ENCODE assay signal across 8 cellular contexts in the genomic region with DNA sequence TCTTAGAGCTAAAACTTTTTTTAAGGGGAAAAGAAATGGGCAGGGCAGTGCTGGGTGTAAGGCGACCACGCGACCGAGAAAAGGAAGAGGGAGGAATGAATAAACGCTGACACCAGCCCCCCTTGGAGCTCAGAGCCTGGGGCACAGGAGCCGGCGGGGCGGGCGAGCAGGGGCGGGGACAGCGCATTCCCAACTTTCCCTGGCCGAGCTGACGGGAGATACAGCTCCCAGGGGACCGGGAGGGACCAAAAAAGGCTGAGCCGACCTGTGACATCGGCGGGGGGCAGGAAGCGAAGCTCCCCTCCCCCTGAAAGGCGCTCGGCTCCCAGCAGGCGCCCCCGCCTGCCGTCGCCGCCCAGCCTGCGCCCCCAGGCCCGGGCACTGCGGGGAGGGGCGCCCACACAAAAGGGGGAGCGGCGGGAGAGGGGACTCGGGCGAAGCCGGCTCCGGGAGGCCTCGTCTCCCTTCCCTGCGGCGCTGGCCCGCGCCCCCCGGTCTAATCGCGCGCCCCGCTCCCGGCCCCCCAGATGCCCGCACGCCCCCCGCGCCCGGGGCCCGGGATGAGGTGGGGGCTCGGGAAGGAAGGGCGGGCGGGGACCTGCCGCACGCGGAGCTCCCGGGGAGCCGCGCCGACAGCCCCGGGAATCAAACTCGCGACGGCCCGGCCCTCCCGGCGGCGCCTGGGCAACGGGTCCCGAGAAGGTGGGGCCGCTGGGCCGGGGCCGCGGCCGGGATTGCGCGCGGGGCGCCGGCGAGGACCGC. TPM values are rescaled to one million over a fixed set of nuclear protein-coding genes. Genes with fewer than 3 reads are reported as not detected.
A peak's percentile ranks its signal among the peaks of the same experiment; 100 is the strongest.
DNase-seq lines count a peak whose midpoint lies in the region; ATAC-seq and TF ChIP-seq lines count a peak whose summit lies in the region.

No MANE protein-coding gene starts in this region.

- ATAC-seq in effector memory CD8-positive, alpha-beta T cell (replicated peaks): no peak
- ATAC-seq in lung (ENCODE audit: insufficient read depth, low FRiP score): peak; percentile 23
- no peak for ATAC-seq in GM18498 (IDR thresholded peaks at IDR 0.05; ENCODE audit: unreplicated experiment)

- H3K27ac Mint-ChIP-seq in effector memory CD8-positive, alpha-beta T cell: no peak overlapping the region

- WGBS in lung, 2 donors: 1 to 3% methylated on average over 25 to 84 of the region's 84 CpGs
- WGBS in thymus: 2% methylated on average over 83 of the region's 84 CpGs

- H3K4me3 ChIP-seq in HFF-Myc (replicated peaks; ENCODE audit: low read depth, low read length) (peak overlapping the region; percentile 63), lung (peak overlapping the region; percentile 70), thymus (ENCODE audit: low read length) (peak overlapping the region; percentile 61)

- peaks cover 10% of the 10 kb centered on the region for H3K36me3 Mint-ChIP-seq in effector memory CD8-positive, alpha-beta T cell (ENCODE audit: insufficient read depth)

- peaks cover 27 to 33% of the 10 kb centered on the region in 2 donors for H3K4me1 Mint-ChIP-seq in effector memory CD8-positive, alpha-beta T cell (ENCODE audit: low read depth in 2 of 2)

- H3K4me1 ChIP-seq in lung (ENCODE audit: control insufficient read depth in 2 of 2, insufficient read depth in 2 of 2, low read length in 2 of 2) (peaks cover 21 to 27% of the 10 kb centered on the region in 2 donors), thymus (ENCODE audit: control insufficient read depth, insufficient read depth, low read length) (peaks cover 15% of the 10 kb centered on the region)

- TF ChIP-seq CTCF in C4-2B (conservative IDR thresholded peaks at IDR 0.05) (no peak), HFF-Myc (IDR thresholded peaks at IDR 0.05; ENCODE audit: low read depth, low read length, missing control alignments) (no peak), lung (IDR thresholded peaks at IDR 0.05; ENCODE audit: control extremely low read depth, extremely low read depth) (no peak)

- DNase-seq in HFF-Myc (ENCODE audit: extremely low read depth, low read depth): no peak
- DNase-seq in RPMI7951 (ENCODE audit: low read depth): peak; percentile 81
- DNase-seq in effector memory CD8-positive, alpha-beta T cell: no peak
- peak; percentile 45 for DNase-seq in lung (ENCODE audit: low spot score)
- no peak for DNase-seq in GM19240 (ENCODE audit: insufficient read length, low spot score)

- peaks cover 20 to 32% of the 10 kb centered on the region in 2 donors for H3K27me3 Mint-ChIP-seq in effector memory CD8-positive, alpha-beta T cell

- H3K27me3 ChIP-seq in lung (ENCODE audit: control insufficient read depth, insufficient read depth): no peaks in the 10 kb centered on the region
- peaks cover 29% of the 10 kb centered on the region for H3K27me3 ChIP-seq in thymus (ENCODE audit: control insufficient read depth, insufficient read depth)

- H3K27ac ChIP-seq in C4-2B (peak overlapping the region; percentile 52), lung (ENCODE audit: low read depth in 1 of 2, low read length in 1 of 2) (peak overlapping the region; percentile 95 to 100), thymus (ENCODE audit: low read depth) (peak overlapping the region; percentile 83)

- no peaks in the 10 kb centered on the region for H3K9me3 Mint-ChIP-seq in effector memory CD8-positive, alpha-beta T cell

- H3K4me3 Mint-ChIP-seq in effector memory CD8-positive, alpha-beta T cell: peak overlapping the region; percentile 54 to 73

- H3K9me3 ChIP-seq in lung (ENCODE audit: control insufficient read depth in 2 of 2, insufficient read depth in 1 of 2, low read length in 1 of 2) (no peaks in the 10 kb centered on the region), thymus (ENCODE audit: control insufficient read depth) (no peaks in the 10 kb centered on the region)

- no peaks in the 10 kb centered on the region for H3K36me3 ChIP-seq in lung (ENCODE audit: control insufficient read depth in 2 of 2, insufficient read depth in 2 of 2, low read length in 2 of 2)
- H3K36me3 ChIP-seq in thymus (ENCODE audit: control insufficient read depth, insufficient read depth): no peaks in the 10 kb centered on the region

RNA-seq across cellular contexts. Expression of a gene that starts 0.6 kb away (rescaled TPM):
- total RNA-seq in RPMI7951 (2014; rRNA removed; shearing (Covaris generic)): 6.4 and 6.6 TPM in 2 replicates
- total RNA-seq in lung: 10 to 100 TPM; 19.7 to 55.7 TPM
- polyA plus RNA-seq in lung (10 to 100 TPM; 22.9 to 35.5 TPM), thymus (19.3 TPM)

RNA-seq across cellular contexts. Expression of a gene that starts 33.5 kb away (rescaled TPM):
- 65.2 and 78.7 TPM in 2 replicates for total RNA-seq in RPMI7951 (2014; rRNA removed; shearing (Covaris generic))
- total RNA-seq in lung: 10 to 100 TPM; 58.3 to 78.9 TPM
- polyA plus RNA-seq in lung (10 to 100 TPM; 18.0 to 29.5 TPM), thymus (31.8 TPM)

RNA-seq across cellular contexts. Expression of a gene that starts 52.4 kb away (rescaled TPM):
- 330 and 331 TPM in 2 replicates for total RNA-seq in RPMI7951 (2014; rRNA removed; shearing (Covaris generic))
- 100 to 1,000 TPM; 183 to 235 TPM for total RNA-seq in lung
- polyA plus RNA-seq in lung (100 to 1,000 TPM in 1 of 2 donors, 10 to 100 TPM in 1; 76.7 to 128 TPM), thymus (104 TPM)

Comparison
In these comparisons a context has a peak if more than half of its experiments do, and no peak if none do; other contexts are left out.
1. DNase-seq: peak in RPMI7951 (single experiment) and lung (single experiment); none in HFF-Myc (single experiment), effector memory CD8-positive, alpha-beta T cell (0 of 3) and GM19240 (single experiment).
2. Peak in every context shown above with its lines, with median percentiles within 50 percentile points of each other: H3K27ac ChIP-seq and H3K4me3 ChIP-seq.